Comparison of ENCODE assay signal across 1 cellular context in the genomic region with DNA sequence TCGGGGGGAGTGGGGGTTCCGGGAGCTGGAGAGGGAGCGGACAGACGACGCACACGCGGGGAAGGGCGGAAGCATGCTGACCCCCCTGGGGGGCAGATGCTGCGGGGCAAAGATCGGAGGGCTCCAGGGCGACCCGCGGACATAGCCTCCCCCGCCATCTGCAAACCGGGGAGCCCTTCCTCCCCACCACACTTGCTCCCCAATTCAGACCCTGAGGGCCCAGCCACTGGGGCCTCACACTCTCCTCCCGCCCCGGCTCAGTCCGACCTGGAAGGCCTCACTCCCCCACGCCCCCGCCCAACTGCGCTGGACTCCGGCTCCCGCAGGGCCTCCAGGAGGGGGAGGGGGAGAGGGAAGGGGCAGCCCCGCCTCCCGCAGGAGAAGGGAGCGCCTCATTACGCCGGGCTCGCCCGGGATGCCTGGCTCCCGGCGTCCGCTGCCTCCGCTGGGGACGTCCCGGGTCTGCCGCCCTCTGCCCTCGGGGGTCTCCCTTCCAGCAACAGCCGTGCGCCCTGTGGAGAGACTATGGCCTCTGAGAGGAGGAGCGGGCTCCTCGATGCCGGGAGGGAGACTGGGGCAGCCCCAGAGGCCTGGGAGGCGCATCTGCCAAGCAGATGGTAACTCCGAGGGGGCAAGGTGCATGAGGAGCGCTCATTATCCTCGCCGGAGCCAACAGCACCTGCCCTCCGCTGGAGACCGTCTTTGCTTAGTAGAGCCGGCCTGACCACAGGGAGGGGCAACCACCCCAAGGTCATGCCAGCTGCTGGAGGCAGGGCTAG.
TF ChIP-seq lines count a peak whose summit lies in the region.

No MANE protein-coding gene starts in this region.

TF ChIP-seq in K562, 482 proteins besides CTCF, POLR2A, EP300 and RAD21 (continued from another document and continues in another):
- TF ChIP-seq TBP (optimal IDR thresholded peaks at IDR 0.05; ENCODE audit: low read depth, low read length) = no peak
- no peak for TF ChIP-seq FOXA3 (CRISPR knock-in tag; conservative IDR thresholded peaks at IDR 0.05 in 1 of 2, IDR thresholded peaks at IDR 0.05 in 1 of 2)
- TF ChIP-seq, protein P1, sequence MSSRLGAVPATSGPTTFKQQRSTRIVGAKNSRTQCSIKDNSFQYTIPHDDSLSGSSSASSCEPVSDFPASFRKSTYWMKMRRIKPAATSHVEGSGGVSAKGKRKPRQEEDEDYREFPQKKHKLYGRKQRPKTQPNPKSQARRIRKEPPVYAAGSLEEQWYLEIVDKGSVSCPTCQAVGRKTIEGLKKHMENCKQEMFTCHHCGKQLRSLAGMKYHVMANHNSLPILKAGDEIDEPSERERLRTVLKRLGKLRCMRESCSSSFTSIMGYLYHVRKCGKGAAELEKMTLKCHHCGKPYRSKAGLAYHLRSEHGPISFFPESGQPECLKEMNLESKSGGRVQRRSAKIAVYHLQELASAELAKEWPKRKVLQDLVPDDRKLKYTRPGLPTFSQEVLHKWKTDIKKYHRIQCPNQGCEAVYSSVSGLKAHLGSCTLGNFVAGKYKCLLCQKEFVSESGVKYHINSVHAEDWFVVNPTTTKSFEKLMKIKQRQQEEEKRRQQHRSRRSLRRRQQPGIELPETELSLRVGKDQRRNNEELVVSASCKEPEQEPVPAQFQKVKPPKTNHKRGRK (tag; IDR thresholded peaks at IDR 0.05) = no peak
- TF ChIP-seq, protein P2, sequence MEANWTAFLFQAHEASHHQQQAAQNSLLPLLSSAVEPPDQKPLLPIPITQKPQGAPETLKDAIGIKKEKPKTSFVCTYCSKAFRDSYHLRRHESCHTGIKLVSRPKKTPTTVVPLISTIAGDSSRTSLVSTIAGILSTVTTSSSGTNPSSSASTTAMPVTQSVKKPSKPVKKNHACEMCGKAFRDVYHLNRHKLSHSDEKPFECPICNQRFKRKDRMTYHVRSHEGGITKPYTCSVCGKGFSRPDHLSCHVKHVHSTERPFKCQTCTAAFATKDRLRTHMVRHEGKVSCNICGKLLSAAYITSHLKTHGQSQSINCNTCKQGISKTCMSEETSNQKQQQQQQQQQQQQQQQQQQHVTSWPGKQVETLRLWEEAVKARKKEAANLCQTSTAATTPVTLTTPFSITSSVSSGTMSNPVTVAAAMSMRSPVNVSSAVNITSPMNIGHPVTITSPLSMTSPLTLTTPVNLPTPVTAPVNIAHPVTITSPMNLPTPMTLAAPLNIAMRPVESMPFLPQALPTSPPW (CRISPR knock-in tag; IDR thresholded peaks at IDR 0.05) = peak; percentile 79
- no peak for TF ChIP-seq ZNF583 (CRISPR knock-in tag; IDR thresholded peaks at IDR 0.05)
- TF ChIP-seq ZNF282 (CRISPR knock-in tag; IDR thresholded peaks at IDR 0.05) = no peak
- no peak for TF ChIP-seq NFE2 (IDR thresholded peaks at IDR 0.05; ENCODE audit: low read depth)
- TF ChIP-seq, protein P3, sequence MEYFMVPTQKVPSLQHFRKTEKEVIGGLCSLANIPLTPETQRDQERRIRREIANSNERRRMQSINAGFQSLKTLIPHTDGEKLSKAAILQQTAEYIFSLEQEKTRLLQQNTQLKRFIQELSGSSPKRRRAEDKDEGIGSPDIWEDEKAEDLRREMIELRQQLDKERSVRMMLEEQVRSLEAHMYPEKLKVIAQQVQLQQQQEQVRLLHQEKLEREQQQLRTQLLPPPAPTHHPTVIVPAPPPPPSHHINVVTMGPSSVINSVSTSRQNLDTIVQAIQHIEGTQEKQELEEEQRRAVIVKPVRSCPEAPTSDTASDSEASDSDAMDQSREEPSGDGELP (CRISPR knock-in tag; IDR thresholded peaks at IDR 0.05; ENCODE audit: borderline replicate concordance) = 0 out of 2 replicates have a peak, but pooled peaks have one; percentile 25
- no peak for TF ChIP-seq ZZZ3 (IDR thresholded peaks at IDR 0.05)
- TF ChIP-seq, protein P4, sequence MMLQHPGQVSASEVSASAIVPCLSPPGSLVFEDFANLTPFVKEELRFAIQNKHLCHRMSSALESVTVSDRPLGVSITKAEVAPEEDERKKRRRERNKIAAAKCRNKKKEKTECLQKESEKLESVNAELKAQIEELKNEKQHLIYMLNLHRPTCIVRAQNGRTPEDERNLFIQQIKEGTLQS (IDR thresholded peaks at IDR 0.05) = no peak
- TF ChIP-seq, protein P4 (CRISPR knock-in tag; conservative IDR thresholded peaks at IDR 0.05) = no peak
- TF ChIP-seq, protein P5, sequence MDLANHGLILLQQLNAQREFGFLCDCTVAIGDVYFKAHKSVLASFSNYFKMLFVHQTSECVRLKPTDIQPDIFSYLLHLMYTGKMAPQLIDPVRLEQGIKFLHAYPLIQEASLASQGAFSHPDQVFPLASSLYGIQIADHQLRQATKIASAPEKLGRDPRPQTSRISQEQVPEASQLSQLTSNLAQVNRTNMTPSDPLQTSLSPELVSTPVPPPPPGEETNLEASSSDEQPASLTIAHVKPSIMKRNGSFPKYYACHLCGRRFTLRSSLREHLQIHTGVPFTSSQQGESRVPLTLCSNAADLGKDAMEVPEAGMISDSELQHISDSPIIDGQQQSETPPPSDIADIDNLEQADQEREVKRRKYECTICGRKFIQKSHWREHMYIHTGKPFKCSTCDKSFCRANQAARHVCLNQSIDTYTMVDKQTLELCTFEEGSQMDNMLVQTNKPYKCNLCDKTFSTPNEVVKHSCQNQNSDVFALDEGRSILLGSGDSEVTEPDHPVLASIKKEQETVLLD (IDR thresholded peaks at IDR 0.05) = peak; percentile 54; the same call in 1 of the 2 replicates
- TF ChIP-seq FOS (IDR thresholded peaks at IDR 0.05; ENCODE audit: extremely low read depth, insufficient read length) = no peak
- TF ChIP-seq RBM15 (IDR thresholded peaks at IDR 0.05; ENCODE audit: insufficient read depth, low read length) = no peak
- no peak for TF ChIP-seq NR2C2 (CRISPR knock-in tag; IDR thresholded peaks at IDR 0.05)
- peak; percentile 65; the same call in 1 of the 2 replicates for TF ChIP-seq NR2C2 (tag; IDR thresholded peaks at IDR 0.05)
- TF ChIP-seq RUNX1 (IDR thresholded peaks at IDR 0.05; ENCODE audit: low read depth) = no peak
- TF ChIP-seq ZKSCAN3 (CRISPR knock-in tag; IDR thresholded peaks at IDR 0.05) = no peak
- TF ChIP-seq EGR1 (conservative IDR thresholded peaks at IDR 0.05) = peak; percentile 86
- TF ChIP-seq PHF20 (IDR thresholded peaks at IDR 0.05; ENCODE audit: partially characterized antibody) = peak; percentile 31
- no peak for TF ChIP-seq ATF1 (CRISPR knock-in tag; IDR thresholded peaks at IDR 0.05)
- peak; percentile 65 for TF ChIP-seq ATF1 (tag; IDR thresholded peaks at IDR 0.05)
- TF ChIP-seq, protein P6, sequence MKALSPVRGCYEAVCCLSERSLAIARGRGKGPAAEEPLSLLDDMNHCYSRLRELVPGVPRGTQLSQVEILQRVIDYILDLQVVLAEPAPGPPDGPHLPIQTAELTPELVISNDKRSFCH (CRISPR knock-in tag; IDR thresholded peaks at IDR 0.05) = no peak
- TF ChIP-seq, protein P6 (tag; IDR thresholded peaks at IDR 0.05) = 0 out of 2 replicates have a peak, but pooled peaks have one; percentile 28
- 0 out of 2 replicates have a peak, but pooled peaks have one; percentile 21 for TF ChIP-seq NR1H2 (CRISPR knock-in tag; IDR thresholded peaks at IDR 0.05)
- TF ChIP-seq PPARD (CRISPR knock-in tag; IDR thresholded peaks at IDR 0.05) = no peak
- peak; percentile 76 for TF ChIP-seq POLR2G (IDR thresholded peaks at IDR 0.05; ENCODE audit: low read depth, low read length)
- no peak for TF ChIP-seq PHB2 (IDR thresholded peaks at IDR 0.05; ENCODE audit: low read depth)
- TF ChIP-seq TARDBP (IDR thresholded peaks at IDR 0.05) = 0 out of 2 replicates have a peak, but pooled peaks have one; percentile 36
- TF ChIP-seq CBX8 (IDR thresholded peaks at IDR 0.05; ENCODE audit: borderline replicate concordance, extremely low read depth, low read depth, low read length, poor library complexity, severe bottlenecking) = no peak
- TF ChIP-seq TFAM (CRISPR knock-in tag; conservative IDR thresholded peaks at IDR 0.05) = no peak
- peak; percentile 56 to 81 for TF ChIP-seq MAZ (CRISPR knock-in tag; conservative IDR thresholded peaks at IDR 0.05 in 1 of 2, IDR thresholded peaks at IDR 0.05 in 1 of 2)
- peak; percentile 45 to 52; a peak in 1 of 4 replicates for TF ChIP-seq NRF1 (conservative IDR thresholded peaks at IDR 0.05 in 1 of 2, IDR thresholded peaks at IDR 0.05 in 1 of 2)
- no peak for TF ChIP-seq MBD2 (IDR thresholded peaks at IDR 0.05; ENCODE audit: borderline replicate concordance, low read depth)
- peak; percentile 27; the same call in 1 of the 2 replicates for TF ChIP-seq MTA1 (IDR thresholded peaks at IDR 0.05; ENCODE audit: borderline replicate concordance)
- TF ChIP-seq, protein P7, sequence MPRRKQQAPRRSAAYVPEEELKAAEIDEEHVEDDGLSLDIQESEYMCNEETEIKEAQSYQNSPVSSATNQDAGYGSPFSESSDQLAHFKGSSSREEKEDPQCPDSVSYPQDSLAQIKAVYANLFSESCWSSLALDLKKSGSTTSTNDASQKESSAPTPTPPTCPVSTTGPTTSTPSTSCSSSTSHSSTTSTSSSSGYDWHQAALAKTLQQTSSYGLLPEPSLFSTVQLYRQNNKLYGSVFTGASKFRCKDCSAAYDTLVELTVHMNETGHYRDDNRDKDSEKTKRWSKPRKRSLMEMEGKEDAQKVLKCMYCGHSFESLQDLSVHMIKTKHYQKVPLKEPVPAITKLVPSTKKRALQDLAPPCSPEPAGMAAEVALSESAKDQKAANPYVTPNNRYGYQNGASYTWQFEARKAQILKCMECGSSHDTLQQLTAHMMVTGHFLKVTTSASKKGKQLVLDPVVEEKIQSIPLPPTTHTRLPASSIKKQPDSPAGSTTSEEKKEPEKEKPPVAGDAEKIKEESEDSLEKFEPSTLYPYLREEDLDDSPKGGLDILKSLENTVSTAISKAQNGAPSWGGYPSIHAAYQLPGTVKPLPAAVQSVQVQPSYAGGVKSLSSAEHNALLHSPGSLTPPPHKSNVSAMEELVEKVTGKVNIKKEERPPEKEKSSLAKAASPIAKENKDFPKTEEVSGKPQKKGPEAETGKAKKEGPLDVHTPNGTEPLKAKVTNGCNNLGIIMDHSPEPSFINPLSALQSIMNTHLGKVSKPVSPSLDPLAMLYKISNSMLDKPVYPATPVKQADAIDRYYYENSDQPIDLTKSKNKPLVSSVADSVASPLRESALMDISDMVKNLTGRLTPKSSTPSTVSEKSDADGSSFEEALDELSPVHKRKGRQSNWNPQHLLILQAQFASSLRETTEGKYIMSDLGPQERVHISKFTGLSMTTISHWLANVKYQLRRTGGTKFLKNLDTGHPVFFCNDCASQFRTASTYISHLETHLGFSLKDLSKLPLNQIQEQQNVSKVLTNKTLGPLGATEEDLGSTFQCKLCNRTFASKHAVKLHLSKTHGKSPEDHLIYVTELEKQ (CRISPR knock-in tag; IDR thresholded peaks at IDR 0.05) = no peak
- TF ChIP-seq, protein P8, sequence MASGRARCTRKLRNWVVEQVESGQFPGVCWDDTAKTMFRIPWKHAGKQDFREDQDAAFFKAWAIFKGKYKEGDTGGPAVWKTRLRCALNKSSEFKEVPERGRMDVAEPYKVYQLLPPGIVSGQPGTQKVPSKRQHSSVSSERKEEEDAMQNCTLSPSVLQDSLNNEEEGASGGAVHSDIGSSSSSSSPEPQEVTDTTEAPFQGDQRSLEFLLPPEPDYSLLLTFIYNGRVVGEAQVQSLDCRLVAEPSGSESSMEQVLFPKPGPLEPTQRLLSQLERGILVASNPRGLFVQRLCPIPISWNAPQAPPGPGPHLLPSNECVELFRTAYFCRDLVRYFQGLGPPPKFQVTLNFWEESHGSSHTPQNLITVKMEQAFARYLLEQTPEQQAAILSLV (tag; IDR thresholded peaks at IDR 0.05) = no peak
- TF ChIP-seq, protein P9, sequence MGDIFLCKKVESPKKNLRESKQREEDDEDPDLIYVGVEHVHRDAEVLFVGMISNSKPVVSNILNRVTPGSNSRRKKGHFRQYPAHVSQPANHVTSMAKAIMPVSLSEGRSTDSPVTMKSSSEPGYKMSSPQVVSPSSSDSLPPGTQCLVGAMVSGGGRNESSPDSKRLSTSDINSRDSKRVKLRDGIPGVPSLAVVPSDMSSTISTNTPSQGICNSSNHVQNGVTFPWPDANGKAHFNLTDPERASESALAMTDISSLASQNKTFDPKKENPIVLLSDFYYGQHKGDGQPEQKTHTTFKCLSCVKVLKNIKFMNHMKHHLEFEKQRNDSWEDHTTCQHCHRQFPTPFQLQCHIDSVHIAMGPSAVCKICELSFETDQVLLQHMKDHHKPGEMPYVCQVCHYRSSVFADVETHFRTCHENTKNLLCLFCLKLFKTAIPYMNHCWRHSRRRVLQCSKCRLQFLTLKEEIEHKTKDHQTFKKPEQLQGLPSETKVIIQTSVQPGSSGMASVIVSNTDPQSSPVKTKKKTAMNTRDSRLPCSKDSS (IDR thresholded peaks at IDR 0.05; ENCODE audit: low read depth, partially characterized antibody) = no peak
- peak; percentile 66; the same call in 1 of the 2 replicates for TF ChIP-seq ZBTB7A (IDR thresholded peaks at IDR 0.05; ENCODE audit: borderline replicate concordance, control insufficient read depth, low read depth, low read length)
- no peak for TF ChIP-seq CBX3 (IDR thresholded peaks at IDR 0.05; ENCODE audit: borderline replicate concordance in 1 of 2, low read length in 2 of 2)
- no peak for TF ChIP-seq KAT2B (IDR thresholded peaks at IDR 0.05; ENCODE audit: low read depth, low read length)
- no peak for TF ChIP-seq NEUROD1 (IDR thresholded peaks at IDR 0.05; ENCODE audit: borderline replicate concordance, low read depth, low read length, partially characterized antibody)
- TF ChIP-seq, protein P10, sequence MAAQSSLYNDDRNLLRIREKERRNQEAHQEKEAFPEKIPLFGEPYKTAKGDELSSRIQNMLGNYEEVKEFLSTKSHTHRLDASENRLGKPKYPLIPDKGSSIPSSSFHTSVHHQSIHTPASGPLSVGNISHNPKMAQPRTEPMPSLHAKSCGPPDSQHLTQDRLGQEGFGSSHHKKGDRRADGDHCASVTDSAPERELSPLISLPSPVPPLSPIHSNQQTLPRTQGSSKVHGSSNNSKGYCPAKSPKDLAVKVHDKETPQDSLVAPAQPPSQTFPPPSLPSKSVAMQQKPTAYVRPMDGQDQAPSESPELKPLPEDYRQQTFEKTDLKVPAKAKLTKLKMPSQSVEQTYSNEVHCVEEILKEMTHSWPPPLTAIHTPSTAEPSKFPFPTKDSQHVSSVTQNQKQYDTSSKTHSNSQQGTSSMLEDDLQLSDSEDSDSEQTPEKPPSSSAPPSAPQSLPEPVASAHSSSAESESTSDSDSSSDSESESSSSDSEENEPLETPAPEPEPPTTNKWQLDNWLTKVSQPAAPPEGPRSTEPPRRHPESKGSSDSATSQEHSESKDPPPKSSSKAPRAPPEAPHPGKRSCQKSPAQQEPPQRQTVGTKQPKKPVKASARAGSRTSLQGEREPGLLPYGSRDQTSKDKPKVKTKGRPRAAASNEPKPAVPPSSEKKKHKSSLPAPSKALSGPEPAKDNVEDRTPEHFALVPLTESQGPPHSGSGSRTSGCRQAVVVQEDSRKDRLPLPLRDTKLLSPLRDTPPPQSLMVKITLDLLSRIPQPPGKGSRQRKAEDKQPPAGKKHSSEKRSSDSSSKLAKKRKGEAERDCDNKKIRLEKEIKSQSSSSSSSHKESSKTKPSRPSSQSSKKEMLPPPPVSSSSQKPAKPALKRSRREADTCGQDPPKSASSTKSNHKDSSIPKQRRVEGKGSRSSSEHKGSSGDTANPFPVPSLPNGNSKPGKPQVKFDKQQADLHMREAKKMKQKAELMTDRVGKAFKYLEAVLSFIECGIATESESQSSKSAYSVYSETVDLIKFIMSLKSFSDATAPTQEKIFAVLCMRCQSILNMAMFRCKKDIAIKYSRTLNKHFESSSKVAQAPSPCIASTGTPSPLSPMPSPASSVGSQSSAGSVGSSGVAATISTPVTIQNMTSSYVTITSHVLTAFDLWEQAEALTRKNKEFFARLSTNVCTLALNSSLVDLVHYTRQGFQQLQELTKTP (IDR thresholded peaks at IDR 0.05; ENCODE audit: low read depth in 1 of 2, partially characterized antibody in 2 of 2) = peak in 1 of 2 experiments; percentile 60
- peak; percentile 90 for TF ChIP-seq ZFX (CRISPR knock-in tag; IDR thresholded peaks at IDR 0.05)
